In genomic region chr5:172028167-172028566, GRCh38 we compare ENCODE assay signal across 22 cellular contexts. TPM values are rescaled to one million over a fixed set of nuclear protein-coding genes. Genes with fewer than 3 reads are reported as not detected.
A peak's percentile ranks its signal among the peaks of the same experiment; 100 is the strongest.
DNase-seq lines count a peak whose midpoint lies in the region; ATAC-seq, FAIRE-seq and TF ChIP-seq lines count a peak whose summit lies in the region.
"Had no signal": no experiment of that assay in that cellular context is flagged by ENCODE, and none has a peak within 500 bp of the region (broad histone marks: within the 10 kb centered on the region; RNA-seq: fewer than 3 reads in every experiment).

No MANE protein-coding gene starts in this region.

- no peaks in the 10 kb centered on the region for H3F3A ChIP-seq in GM23338 (replicated peaks; ENCODE audit: low read depth)

- H3K9me2 ChIP-seq in GM23338 (ENCODE audit: insufficient read depth), result 0 out of 2 replicates have a peak, but pooled peaks cover 2% of the 10 kb centered on the region

- no peak overlapping the region for H3K27ac Mint-ChIP-seq in GM23338
- H3K27ac Mint-ChIP-seq: B cell; CD14-positive monocyte; CD8-positive, alpha-beta T cell had no signal

- no peak overlapping the region for H3K9ac ChIP-seq in liver (ENCODE audit: low read depth in 1 of 2, low read length in 2 of 2)

- no peak overlapping the region for H3K27ac ChIP-seq in GM23338 (ENCODE audit: low read depth)
- H3K27ac ChIP-seq in liver (ENCODE audit: low read depth in 1 of 2, low read length in 2 of 2), result peak overlapping the region; percentile 1 to 44
- H3K27ac ChIP-seq in small intestine (ENCODE audit: low read depth in 1 of 2, low read length in 1 of 2), result no peak overlapping the region
- H3K27ac ChIP-seq: HL-60 had no signal

- intact Hi-C loops in posterior vena cava (cut with DNase I), result no loop called here

- DNase-seq in GM23338 (ENCODE audit: low spot score), result no peak
- peak; percentile 64 for DNase-seq in fibroblast of peridontal ligament (ENCODE audit: extremely low read depth)
- peak; percentile 18 for DNase-seq in small intestine
- DNase-seq in posterior vena cava (ENCODE audit: low spot score), result no peak
- DNase-seq: CD8-positive, alpha-beta T cell; COR-L47; DMS153; DMS79 treated with DMSO at 0.1 percent for 48 hours; EL had no signal

- H3K4me3 Mint-ChIP-seq in GM23338, result no peak overlapping the region
- H3K4me3 Mint-ChIP-seq: B cell; CD14-positive monocyte; CD8-positive, alpha-beta T cell had no signal

- H3K9me3 ChIP-seq in liver (ENCODE audit: control insufficient read depth in 4 of 4, low read length in 3 of 4) (no peaks in the 10 kb centered on the region), small intestine (ENCODE audit: control insufficient read depth, low read depth) (no peaks in the 10 kb centered on the region)

- peaks cover 18% of the 10 kb centered on the region for H3K36me3 Mint-ChIP-seq in GM23338 (ENCODE audit: low read depth)

- H3K36me3 ChIP-seq in GM23338 (ENCODE audit: insufficient read depth) (no peaks in the 10 kb centered on the region), liver (ENCODE audit: control insufficient read depth in 4 of 4, insufficient read depth in 3 of 4, low read depth in 1 of 4, low read length in 3 of 4) (no peaks in the 10 kb centered on the region), small intestine (ENCODE audit: control insufficient read depth in 2 of 2, insufficient read depth in 2 of 2, low read length in 2 of 2) (no peaks in the 10 kb centered on the region)

- H3K4me1 Mint-ChIP-seq in GM23338, result no peaks in the 10 kb centered on the region; the same call in 2 of the 3 replicates
- H3K4me1 Mint-ChIP-seq: CD14-positive monocyte had no signal

- no peaks in the 10 kb centered on the region for H3K27me3 ChIP-seq in GM23338 (ENCODE audit: insufficient read depth)
- H3K27me3 ChIP-seq in liver (ENCODE audit: control insufficient read depth in 4 of 4, insufficient read depth in 4 of 4, low read length in 3 of 4), result no peaks in the 10 kb centered on the region
- H3K27me3 ChIP-seq in small intestine (ENCODE audit: control insufficient read depth in 2 of 2, insufficient read depth in 2 of 2, low read length in 2 of 2), result no peaks in the 10 kb centered on the region

- H3K4me1 ChIP-seq in GM23338 (ENCODE audit: insufficient read depth) (no peaks in the 10 kb centered on the region), liver (ENCODE audit: control insufficient read depth in 4 of 4, insufficient read depth in 4 of 4, low read length in 3 of 4) (peaks cover 0 to 7% (median 5%) of the 10 kb centered on the region in 4 donors), small intestine (ENCODE audit: control insufficient read depth in 2 of 2, insufficient read depth in 1 of 2, low read depth in 1 of 2, low read length in 1 of 2) (no peaks in the 10 kb centered on the region)

- H3K4me3 ChIP-seq in GM23338 (no peak overlapping the region), liver (ENCODE audit: low read depth in 1 of 3, low read length in 3 of 3) (peak overlapping the region; percentile 1 to 57 (median 31)), small intestine (ENCODE audit: low read depth in 1 of 2, low read length in 2 of 2) (no peak overlapping the region)

- peaks cover 26% of the 10 kb centered on the region for H3K9me3 Mint-ChIP-seq in GM23338
- H3K9me3 Mint-ChIP-seq: CD8-positive, alpha-beta T cell had no signal

- TF ChIP-seq CTCF in GM23338 (conservative IDR thresholded peaks at IDR 0.05; ENCODE audit: low read depth in 2 of 2) (no peak), liver (IDR thresholded peaks at IDR 0.05; ENCODE audit: low read depth, low read length, missing input control) (no peak)

- no peaks in the 10 kb centered on the region for H3K79me2 ChIP-seq in GM23338 (replicated peaks; ENCODE audit: insufficient read depth)

- 28% methylated on average over 4 of the region's 4 CpGs for WGBS in liver
- WGBS in small intestine, 3 donors, result 28 to 55% (median 40%) methylated on average over 4 of the region's 4 CpGs

- no peak for FAIRE-seq in small intestine (lab: Jason Lieb, UNC)
- FAIRE-seq: A204.1, D721Med, G401.6, GM12891, GM19239, H54 had no signal

- TF ChIP-seq RAD21 in liver (IDR thresholded peaks at IDR 0.05), result peak in 1 of 2 donors; percentile 29

- H4K20me1 ChIP-seq in GM23338 (replicated peaks; ENCODE audit: insufficient read depth), result no peaks in the 10 kb centered on the region

- H3K4me2 ChIP-seq in GM23338, result no peak overlapping the region

- no peaks in the 10 kb centered on the region for H3K27me3 Mint-ChIP-seq in GM23338 (ENCODE audit: insufficient read depth, low read depth, poor library complexity)
- H3K27me3 Mint-ChIP-seq: B cell had no signal

- peak overlapping the region; percentile 72 for H2AFZ ChIP-seq in GM23338

- ATAC-seq in GM23338 (no peak), esophagus mucosa (no peak), GM21447 (IDR thresholded peaks at IDR 0.05; ENCODE audit: unreplicated experiment) (no peak)
- ATAC-seq: CD8-positive, alpha-beta T cell; HCT116 had no signal

TF ChIP-seq in GM23338, 12 proteins besides CTCF, POLR2A, EP300 and RAD21 (continues in another document):
- no peak for TF ChIP-seq ETS1 (IDR thresholded peaks at IDR 0.05)
- TF ChIP-seq STAT1 (IDR thresholded peaks at IDR 0.05; ENCODE audit: unreplicated experiment), result no peak
- no peak for TF ChIP-seq POLR2AphosphoS5 (IDR thresholded peaks at IDR 0.05; ENCODE audit: low read depth)

TF ChIP-seq in liver, 16 proteins besides CTCF, POLR2A, EP300 and RAD21:
- peak; percentile 13 for TF ChIP-seq ZBTB33 (IDR thresholded peaks at IDR 0.05)
- peak; percentile 38 for TF ChIP-seq REST (IDR thresholded peaks at IDR 0.05)
- no peak for TF ChIP-seq TAF1 (conservative IDR thresholded peaks at IDR 0.05)
- TF ChIP-seq RXRA (IDR thresholded peaks at IDR 0.05), result peak; percentile 89 to 90
- no peak for TF ChIP-seq EGR1 (IDR thresholded peaks at IDR 0.05; ENCODE audit: low read depth in 2 of 2)
- peak; percentile 63 for TF ChIP-seq NR2F2 (IDR thresholded peaks at IDR 0.05)
- TF ChIP-seq FOXA2 (IDR thresholded peaks at IDR 0.05), result no peak
- peak; percentile 6 for TF ChIP-seq MAX (IDR thresholded peaks at IDR 0.05)
- peak; percentile 68 for TF ChIP-seq SP1 (IDR thresholded peaks at IDR 0.05)
- peak; percentile 94 for TF ChIP-seq HNF4A (conservative IDR thresholded peaks at IDR 0.05)
- TF ChIP-seq JUND (IDR thresholded peaks at IDR 0.05), result peak; percentile 25 to 47
- no peak for TF ChIP-seq FOXA1 (IDR thresholded peaks at IDR 0.05)
- TF ChIP-seq YY1 (IDR thresholded peaks at IDR 0.05), result peak; percentile 58
- peak; percentile 79 for TF ChIP-seq HNF4G (IDR thresholded peaks at IDR 0.05)
- no peak for TF ChIP-seq ATF3 (IDR thresholded peaks at IDR 0.05)
- no peak for TF ChIP-seq GABPA (IDR thresholded peaks at IDR 0.05 in 1 of 2, conservative IDR thresholded peaks at IDR 0.05 in 1 of 2)

RNA-seq across cellular contexts. Expression of gene FBXW11, which starts 21.7 kb away (rescaled TPM):
- total RNA-seq in GM23338 (2014; rRNA removed; shearing (Covaris generic)), result 88.0 and 102 TPM in 2 replicates
- polyA plus RNA-seq in GM23338 (2016; fragmentation: Nextera tagmentation; extraction: Ambion mirVana) (45.0 and 49.1 TPM in 2 replicates), liver (10 to 100 TPM; 11.2 to 13.0 TPM), small intestine (10 to 100 TPM; 12.2 to 18.6 (median 13.0) TPM)
- total RNA-seq in liver (10 to 100 TPM; 31.0 to 37.5 TPM), posterior vena cava (10 to 100 TPM; 47.8 to 55.5 TPM), esophagus mucosa (45.9 TPM)

Comparison
In these comparisons a context has a peak if more than half of its experiments do, and no peak if none do; other contexts are left out.
1. DNase-seq: peak in fibroblast of peridontal ligament (single experiment) and small intestine (single experiment); none in GM23338 (single experiment) and posterior vena cava (single experiment).
2. H3K27ac ChIP-seq: peak in liver (2 of 2); none in GM23338 (single experiment) and small intestine (0 of 2).
3. H3K4me3 ChIP-seq: peak in liver (3 of 3); none in GM23338 (single experiment) and small intestine (0 of 2).